In the genomic region with DNA sequence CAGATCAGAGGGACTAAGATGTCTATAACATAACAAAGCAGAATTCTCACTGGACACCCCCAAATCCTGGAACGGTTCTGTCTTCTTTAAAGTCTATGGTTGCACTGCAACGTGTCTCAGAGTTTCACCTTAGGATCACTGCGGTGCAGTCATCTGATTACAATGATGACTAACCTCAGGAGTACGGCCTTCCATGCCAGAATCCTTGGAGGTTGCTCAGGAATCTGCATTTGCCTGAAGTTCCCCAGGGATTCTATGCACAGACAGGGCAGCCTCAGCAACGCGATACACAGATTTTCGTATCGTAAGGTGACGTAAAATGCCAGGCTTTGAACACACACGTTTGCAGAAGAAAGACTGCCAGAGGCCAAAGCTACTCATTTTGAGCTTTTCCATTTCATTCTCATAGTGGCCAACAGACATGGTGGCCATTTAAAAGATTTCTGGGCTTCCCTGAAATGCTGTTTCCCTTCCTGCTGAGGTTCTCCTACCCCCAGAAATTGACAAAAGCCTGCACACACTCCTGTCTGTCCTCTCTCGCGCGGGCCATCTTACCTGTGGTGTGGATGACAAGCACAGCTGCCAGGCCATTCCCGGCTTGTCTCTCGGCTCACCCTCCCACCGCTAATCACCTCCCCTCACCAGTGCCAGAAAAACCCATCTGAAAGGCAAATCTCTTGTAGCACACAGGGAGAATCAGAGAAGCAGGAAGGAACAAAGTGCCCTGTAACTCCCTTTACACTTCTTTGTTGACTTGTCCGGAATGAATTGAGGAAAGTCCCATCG, we compare ENCODE assay signal across 3 cellular contexts.
TF ChIP-seq lines count a peak whose summit lies in the region.

No MANE protein-coding gene starts in this region.

TF ChIP-seq in GM23338, 12 proteins besides CTCF, POLR2A, EP300 and RAD21:
- TF ChIP-seq STAT1 (IDR thresholded peaks at IDR 0.05; ENCODE audit: unreplicated experiment): no peak
- no peak for TF ChIP-seq EZH2 (IDR thresholded peaks at IDR 0.05; ENCODE audit: low read depth, unreplicated experiment)
- no peak for TF ChIP-seq NANOG (IDR thresholded peaks at IDR 0.05; ENCODE audit: borderline replicate concordance)
- no peak for TF ChIP-seq POLR2AphosphoS5 (IDR thresholded peaks at IDR 0.05; ENCODE audit: low read depth)
- TF ChIP-seq CREB1 (CRISPR knock-in tag; IDR thresholded peaks at IDR 0.05; ENCODE audit: low read depth): no peak
- TF ChIP-seq, protein P1, sequence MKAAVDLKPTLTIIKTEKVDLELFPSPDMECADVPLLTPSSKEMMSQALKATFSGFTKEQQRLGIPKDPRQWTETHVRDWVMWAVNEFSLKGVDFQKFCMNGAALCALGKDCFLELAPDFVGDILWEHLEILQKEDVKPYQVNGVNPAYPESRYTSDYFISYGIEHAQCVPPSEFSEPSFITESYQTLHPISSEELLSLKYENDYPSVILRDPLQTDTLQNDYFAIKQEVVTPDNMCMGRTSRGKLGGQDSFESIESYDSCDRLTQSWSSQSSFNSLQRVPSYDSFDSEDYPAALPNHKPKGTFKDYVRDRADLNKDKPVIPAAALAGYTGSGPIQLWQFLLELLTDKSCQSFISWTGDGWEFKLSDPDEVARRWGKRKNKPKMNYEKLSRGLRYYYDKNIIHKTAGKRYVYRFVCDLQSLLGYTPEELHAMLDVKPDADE (IDR thresholded peaks at IDR 0.05): no peak

TF ChIP-seq in H1, 55 proteins besides CTCF, POLR2A, EP300 and RAD21:
- TF ChIP-seq ASH2L (IDR thresholded peaks at IDR 0.05; ENCODE audit: low read length) (no peak), PHF8 (conservative IDR thresholded peaks at IDR 0.05; ENCODE audit: low read depth, low read length) (no peak), TAF7 (optimal IDR thresholded peaks at IDR 0.05; ENCODE audit: borderline replicate concordance, low read depth, low read length) (no peak), SRF (IDR thresholded peaks at IDR 0.05; ENCODE audit: low read depth, low read length) (no peak), EZH2 (IDR thresholded peaks at IDR 0.05; ENCODE audit: low read depth, low read length, severe bottlenecking) (no peak), HDAC2 (IDR thresholded peaks at IDR 0.05; ENCODE audit: borderline replicate concordance in 1 of 2, low read depth in 2 of 2, low read length in 2 of 2) (no peak)
- TF ChIP-seq, protein P2, sequence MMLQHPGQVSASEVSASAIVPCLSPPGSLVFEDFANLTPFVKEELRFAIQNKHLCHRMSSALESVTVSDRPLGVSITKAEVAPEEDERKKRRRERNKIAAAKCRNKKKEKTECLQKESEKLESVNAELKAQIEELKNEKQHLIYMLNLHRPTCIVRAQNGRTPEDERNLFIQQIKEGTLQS (IDR thresholded peaks at IDR 0.05; ENCODE audit: insufficient read depth, low read depth, low read length): no peak

TF ChIP-seq in HepG2, 621 proteins besides CTCF, POLR2A, EP300 and RAD21:
- no peak for TF ChIP-seq KAT8 (CRISPR knock-in tag; IDR thresholded peaks at IDR 0.05)
TF ChIP-seq in HepG2: peak in this region for 0.
